ENCODE assay signal across 20 cellular contexts in genomic region chr14:44170099-44170498, GRCh38.
"Had no signal": no experiment of that assay in that cellular context is flagged by ENCODE, and none has a peak within 500 bp of the region (broad histone marks: within the 10 kb centered on the region; RNA-seq: fewer than 3 reads in every experiment).

No MANE protein-coding gene starts in this region.

- ATAC-seq: activated naive CD4-positive, alpha-beta T cell treated with anti-CD3 and anti-CD28 coated beads, Interleukin-2, amount 50 U/mL, for 72 hours; activated T-cell treated with anti-CD3 and anti-CD28 coated beads, Interleukin-2, amount 50 U/mL, for 72 hours; heart left ventricle; naive thymus-derived CD8-positive, alpha-beta T cell; T-helper 17 cell; WTC11 had no signal

- H3K36me3 ChIP-seq: heart left ventricle, transverse colon, vagina had no signal

- DNase-seq: activated CD4-positive, alpha-beta memory T cell treated with anti-CD3 and anti-CD28 coated beads, Interleukin-2, amount 10 ng/mL, durations not matched to agents 7 days and 5 days; activated CD4-positive, alpha-beta T cell treated with anti-CD3 and anti-CD28 coated beads for 4 hours; activated gamma-delta T cell; activated T-cell treated with anti-CD3 and anti-CD28 coated beads, Interleukin-2, amount 50 U/mL, for 72 hours; amniotic stem cell; cortex of kidney; effector CD4-positive, alpha-beta T cell; heart left ventricle; naive thymus-derived CD8-positive, alpha-beta T cell; stimulated activated CD4-positive, alpha-beta T cell treated with anti-CD3 and anti-CD28 coated beads, Interleukin-4, amount 100 ng/mL, for 4 hours; stimulated activated CD8-positive, alpha-beta memory T cell treated with anti-CD3 and anti-CD28 coated beads, Interleukin-4, amount 100 ng/mL, for 48 hours; stimulated activated naive CD4-positive, alpha-beta T cell treated with Interleukin-2 at 50 U/mL for 16 hours; substantia nigra; T-helper 17 cell had no signal

- H3K9me3 ChIP-seq: transverse colon, vagina had no signal

- H3K27ac ChIP-seq: heart left ventricle, vagina had no signal

- H3K27me3 ChIP-seq: heart left ventricle, transverse colon, vagina had no signal

- FAIRE-seq: frontal cortex, islet of Langerhans had no signal

- H3K4me1 ChIP-seq: heart left ventricle, vagina had no signal

- H3K4me3 ChIP-seq: heart left ventricle, transverse colon, vagina had no signal
